11 cellular contexts compared by ENCODE assay signal in the genomic region with DNA sequence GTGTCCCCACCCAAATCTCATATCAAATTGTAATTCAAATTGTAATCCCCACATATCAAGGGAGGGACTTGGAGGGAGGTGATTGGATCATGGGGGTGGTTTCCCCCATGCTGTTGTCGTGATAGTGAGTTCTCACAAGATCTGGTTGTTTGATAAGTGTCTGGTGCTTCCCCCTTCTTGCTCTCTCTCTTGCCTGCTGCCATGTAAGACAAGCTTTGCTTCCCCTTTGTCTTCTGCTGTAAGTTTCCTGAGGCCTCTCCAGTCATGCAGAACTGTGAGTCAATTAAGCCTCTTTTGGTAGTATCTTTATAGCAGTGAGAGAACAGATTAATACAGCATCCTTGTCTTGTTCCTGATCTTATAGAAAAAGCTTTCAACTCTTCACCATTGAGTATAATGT. TPM values are rescaled to one million over a fixed set of nuclear protein-coding genes. Genes with fewer than 3 reads are reported as not detected.
DNase-seq lines count a peak whose midpoint lies in the region; ATAC-seq and TF ChIP-seq lines count a peak whose summit lies in the region.
"Had no signal": no experiment of that assay in that cellular context is flagged by ENCODE, and none has a peak within 500 bp of the region (broad histone marks: within the 10 kb centered on the region; RNA-seq: fewer than 3 reads in every experiment).

No MANE protein-coding gene starts in this region.

- TF ChIP-seq POLR2A in tibial nerve (IDR thresholded peaks at IDR 0.05), result no peak

- TF ChIP-seq CTCF in DOHH2 (IDR thresholded peaks at IDR 0.05; ENCODE audit: low read depth, low read length, poor library complexity, severe bottlenecking) (no peak), tibial nerve (IDR thresholded peaks at IDR 0.05) (no peak)

- no peak for TF ChIP-seq EP300 in tibial nerve (IDR thresholded peaks at IDR 0.05)

- H3F3A ChIP-seq in DOHH2 (ENCODE audit: control insufficient read depth, insufficient read depth), result no peaks in the 10 kb centered on the region

- peak overlapping the region; percentile 37; the same call in 1 of the 2 replicates for H3K4me2 ChIP-seq in DOHH2 (ENCODE audit: low read length)

- H3K27me3 ChIP-seq in DOHH2 (ENCODE audit: control insufficient read depth, low read length), result no peaks in the 10 kb centered on the region
- no peaks in the 10 kb centered on the region for H3K27me3 ChIP-seq in tibial nerve
- H3K27me3 ChIP-seq: pancreas had no signal

- H3K9me3 ChIP-seq in DOHH2 (ENCODE audit: control insufficient read depth, insufficient read depth, low read length), result no peaks in the 10 kb centered on the region
- H3K9me3 ChIP-seq in tibial nerve, result peaks cover 0 to 5% (median 0%) of the 10 kb centered on the region in 4 donors
- H3K9me3 ChIP-seq: pancreas had no signal

- 59 to 64% methylated on average over 1 of the region's 1 CpG for WGBS in tibial nerve, 2 donors

- ATAC-seq in GM19372 (IDR thresholded peaks at IDR 0.05; ENCODE audit: low read depth, unreplicated experiment) (peak; percentile 58), HG03135 (IDR thresholded peaks at IDR 0.05; ENCODE audit: unreplicated experiment) (peak; percentile 77), GM18909 (IDR thresholded peaks at IDR 0.05; ENCODE audit: poor library complexity, unreplicated experiment) (no peak)
- ATAC-seq: pancreas had no signal

- H4K20me1 ChIP-seq in DOHH2 (ENCODE audit: control insufficient read depth, insufficient read depth, low read depth, low read length), result no peaks in the 10 kb centered on the region

- peak; percentile 64 for DNase-seq in SKM-1 treated with dmso at 0.1 percent for 144 hours (lab: John Stamatoyannopoulos, UW; ENCODE audit: unreplicated experiment)
- DNase-seq in tibial nerve (ENCODE audit: low spot score in 2 of 2), result no peak
- no peak for DNase-seq in NCI-H1417 (lab: John Stamatoyannopoulos, UW)
- no peak for DNase-seq in foreskin melanocyte
- DNase-seq: C1 segment of cervical spinal cord, NCI-H748 treated with DMSO at 0.1 percent for 48 hours, pancreas had no signal

- H3K9me2 ChIP-seq in DOHH2 (replicated peaks; ENCODE audit: control insufficient read depth, low read length), result no peaks in the 10 kb centered on the region

- H3K4me1 ChIP-seq in DOHH2 (ENCODE audit: control insufficient read depth, low read length) (peaks cover 12% of the 10 kb centered on the region), tibial nerve (peaks cover 0 to 14% (median 0%) of the 10 kb centered on the region in 4 donors)

- H3K36me3 ChIP-seq in DOHH2 (ENCODE audit: control insufficient read depth, low read length), result no peaks in the 10 kb centered on the region
- peaks cover 0 to 24% (median 0%) of the 10 kb centered on the region in 3 donors for H3K36me3 ChIP-seq in tibial nerve
- H3K36me3 ChIP-seq: pancreas had no signal

- H3K79me2 ChIP-seq in DOHH2 (ENCODE audit: control insufficient read depth, low read length), result no peaks in the 10 kb centered on the region

- H3K4me3 ChIP-seq in DOHH2 (ENCODE audit: low read length) (no peak overlapping the region), tibial nerve (no peak overlapping the region)
- H3K4me3 ChIP-seq: pancreas had no signal

- H3K27ac ChIP-seq in DOHH2 (ENCODE audit: low read depth, low read length) (no peak overlapping the region), tibial nerve (no peak overlapping the region)
- H3K27ac ChIP-seq: pancreas had no signal

RNA-seq across cellular contexts. Expression of a gene that starts 6.5 kb away (rescaled TPM):
- 1 to 10 TPM in 2 of 4 donors, under 1 TPM in 2; 0.39 to 7.5 (median 1.5) TPM for total RNA-seq in tibial nerve

RNA-seq across cellular contexts. Expression of a gene that starts 51.6 kb away (rescaled TPM):
- total RNA-seq in tibial nerve, result 10 to 100 TPM; 10.2 to 33.0 (median 16.2) TPM

RNA-seq across cellular contexts. Expression of a gene that starts 51.8 kb away (rescaled TPM):
- 1 to 10 TPM; 1.8 to 3.9 (median 2.7) TPM for total RNA-seq in tibial nerve
